Comparison of ENCODE assay signal across 8 cellular contexts in the genomic region with DNA sequence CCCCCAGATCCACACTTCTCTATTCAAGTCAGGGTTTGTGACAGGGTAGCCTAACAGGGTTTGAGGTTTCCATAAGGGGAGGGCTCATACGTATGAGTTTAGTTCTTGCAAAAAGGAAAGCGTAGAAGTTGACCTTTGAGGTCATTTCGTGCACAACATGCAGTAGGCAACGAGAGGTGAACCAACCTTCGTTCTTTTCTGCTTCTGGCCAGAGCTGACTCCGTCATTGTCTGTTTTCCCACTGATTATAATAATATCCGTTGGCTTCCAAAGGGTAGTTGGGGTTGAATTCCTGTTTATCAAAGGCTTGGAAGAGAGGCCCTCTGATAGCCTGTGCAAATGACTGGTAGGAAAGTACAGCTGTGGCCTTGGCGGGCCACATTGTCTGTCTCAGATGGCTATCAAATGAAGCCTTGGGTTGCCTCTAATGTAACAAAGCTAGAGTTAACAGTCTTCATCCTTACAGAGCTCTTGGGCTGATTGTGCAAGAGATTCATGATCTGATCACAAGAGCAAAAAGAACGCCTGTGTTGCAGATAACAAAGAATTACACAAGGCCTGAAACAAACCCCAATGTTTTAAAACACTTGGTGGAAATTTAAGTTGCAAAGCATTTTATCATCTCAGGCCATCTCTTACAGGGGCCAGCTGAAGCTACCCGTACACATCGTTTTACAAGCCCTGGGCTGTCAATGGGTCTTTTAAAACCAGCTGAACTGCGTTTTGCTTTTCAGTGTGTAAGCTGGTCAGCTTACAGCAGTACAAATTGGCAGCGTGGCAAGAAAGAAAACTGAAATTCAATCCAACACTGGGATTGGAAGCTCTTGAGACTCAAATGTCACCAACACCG. TPM values are rescaled to one million over a fixed set of nuclear protein-coding genes. Genes with fewer than 3 reads are reported as not detected.
DNase-seq lines count a peak whose midpoint lies in the region; ATAC-seq, FAIRE-seq and TF ChIP-seq lines count a peak whose summit lies in the region.

No MANE protein-coding gene starts in this region.

- H3K4me3 ChIP-seq in left lung (no peak overlapping the region), thymus (ENCODE audit: low read length) (peak overlapping the region; percentile 18)

- no peaks in the 10 kb centered on the region for H3K36me3 ChIP-seq in left lung
- H3K36me3 ChIP-seq in thymus (ENCODE audit: control insufficient read depth, insufficient read depth), result no peaks in the 10 kb centered on the region

- WGBS in thymus, result 48% methylated on average over 14 of the region's 14 CpGs

- H3K27me3 ChIP-seq in left lung (no peaks in the 10 kb centered on the region), thymus (ENCODE audit: control insufficient read depth, insufficient read depth) (no peaks in the 10 kb centered on the region)

- H3K9me3 ChIP-seq in left lung (no peaks in the 10 kb centered on the region), thymus (ENCODE audit: control insufficient read depth) (no peaks in the 10 kb centered on the region)

- no peaks in the 10 kb centered on the region for H3K27me3 Mint-ChIP-seq in activated CD8-positive, alpha-beta memory T cell treated with anti-CD3 and anti-CD28 coated beads, Interleukin-2, amount 10 ng/mL, durations not matched to agents 7 days and 5 days

- no peak for ATAC-seq in activated CD8-positive, alpha-beta memory T cell treated with anti-CD3 and anti-CD28 coated beads, Interleukin-2, amount 10 ng/mL, durations not matched to agents 7 days and 5 days
- peak in 1 of 2 donors; percentile 31 for ATAC-seq in activated naive CD4-positive, alpha-beta T cell treated with anti-CD3 and anti-CD28 coated beads, Interleukin-2, amount 50 U/mL, for 72 hours
- ATAC-seq in left lung (peak; percentile 37), GM21717 (IDR thresholded peaks at IDR 0.05; ENCODE audit: unreplicated experiment) (no peak)

- H3K4me3 Mint-ChIP-seq in activated CD8-positive, alpha-beta memory T cell treated with anti-CD3 and anti-CD28 coated beads, Interleukin-2, amount 10 ng/mL, durations not matched to agents 7 days and 5 days, result peak overlapping the region; percentile 52

- intact Hi-C loops in left lung (cut with DNase I), result loop anchor here in 1 of 2 donors (10.0 kb wide), 1 partner anchor 116 kb away; a partner anchor contains a TSS

- peak overlapping the region; percentile 95 for H3K27ac Mint-ChIP-seq in activated CD8-positive, alpha-beta memory T cell treated with anti-CD3 and anti-CD28 coated beads, Interleukin-2, amount 10 ng/mL, durations not matched to agents 7 days and 5 days
- H3K27ac Mint-ChIP-seq in activated naive CD4-positive, alpha-beta T cell treated with anti-CD3 and anti-CD28 coated beads, Interleukin-2, amount 50 U/mL, for 72 hours, result peak overlapping the region; percentile 90 to 98

- peak; percentile 52 for DNase-seq in activated CD8-positive, alpha-beta memory T cell treated with anti-CD3 and anti-CD28 coated beads, Interleukin-2, amount 10 ng/mL, durations not matched to agents 7 days and 5 days
- DNase-seq in activated CD8-positive, alpha-beta memory T cell treated with anti-CD3 and anti-CD28 coated beads, Interleukin-2, amount 50 U/mL, for 4 hours, result no peak
- no peak for DNase-seq in activated naive CD4-positive, alpha-beta T cell treated with anti-CD3 and anti-CD28 coated beads, Interleukin-2, amount 50 U/mL, for 72 hours (ENCODE audit: low spot score in 2 of 2)
- DNase-seq in left lung, result no peak
- no peak for DNase-seq in frontal cortex (ENCODE audit: low spot score in 2 of 2)
- DNase-seq in COLO668 (lab: John Stamatoyannopoulos, UW; ENCODE audit: unreplicated experiment), result no peak

- peaks cover 0 to 72% of the 10 kb centered on the region in 2 donors for H3K4me1 ChIP-seq in left lung
- peaks cover 12% of the 10 kb centered on the region for H3K4me1 ChIP-seq in thymus (ENCODE audit: control insufficient read depth, insufficient read depth, low read length)

- H3K27ac ChIP-seq in left lung, result peak overlapping the region; percentile 71 to 87
- peak overlapping the region; percentile 77 for H3K27ac ChIP-seq in thymus (ENCODE audit: low read depth)

- H3K4me1 Mint-ChIP-seq in activated CD8-positive, alpha-beta memory T cell treated with anti-CD3 and anti-CD28 coated beads, Interleukin-2, amount 10 ng/mL, durations not matched to agents 7 days and 5 days, result peaks cover 81% of the 10 kb centered on the region

- no peak for TF ChIP-seq CTCF in left lung (IDR thresholded peaks at IDR 0.05)

- FAIRE-seq in frontal cortex (lab: Jason Lieb, UNC), result no peak

- no peaks in the 10 kb centered on the region for H3K9me3 Mint-ChIP-seq in activated CD8-positive, alpha-beta memory T cell treated with anti-CD3 and anti-CD28 coated beads, Interleukin-2, amount 10 ng/mL, durations not matched to agents 7 days and 5 days (ENCODE audit: low read depth)
- H3K9me3 Mint-ChIP-seq in activated naive CD4-positive, alpha-beta T cell treated with anti-CD3 and anti-CD28 coated beads, Interleukin-2, amount 50 U/mL, for 72 hours, result no peaks in the 10 kb centered on the region

- no peaks in the 10 kb centered on the region for H3K36me3 Mint-ChIP-seq in activated CD8-positive, alpha-beta memory T cell treated with anti-CD3 and anti-CD28 coated beads, Interleukin-2, amount 10 ng/mL, durations not matched to agents 7 days and 5 days
- H3K36me3 Mint-ChIP-seq in activated naive CD4-positive, alpha-beta T cell treated with anti-CD3 and anti-CD28 coated beads, Interleukin-2, amount 50 U/mL, for 72 hours, result peaks cover 0 to 6% of the 10 kb centered on the region in 2 donors

- CTCF ChIA-PET in activated CD8-positive, alpha-beta memory T cell treated with anti-CD3 and anti-CD28 coated beads, Interleukin-2, amount 10 ng/mL, durations not matched to agents 7 days and 5 days (lab: Charles Lee), result interaction anchor here (1.0 to 14.0 kb wide), 12 partner anchors 9 to 399 kb away, joined by 3 to 167 read pairs (median 10); a partner anchor contains a TSS

RNA-seq across cellular contexts. Expression of a gene that starts 46.1 kb away (rescaled TPM):
- total RNA-seq in activated CD8-positive, alpha-beta memory T cell treated with anti-CD3 and anti-CD28 coated beads, Interleukin-2, amount 10 ng/mL, durations not matched to agents 7 days and 5 days, result not detected
- total RNA-seq in activated naive CD4-positive, alpha-beta T cell treated with anti-CD3 and anti-CD28 coated beads, Interleukin-2, amount 50 U/mL, for 72 hours, result under 1 TPM in 1 of 2 donors, not detected in 1; 0.41 TPM
- total RNA-seq in left lung (not detected), frontal cortex (0.41 TPM)
- 0.07 TPM for polyA plus RNA-seq in thymus
